26 cellular contexts compared by ENCODE assay signal in the genomic region with DNA sequence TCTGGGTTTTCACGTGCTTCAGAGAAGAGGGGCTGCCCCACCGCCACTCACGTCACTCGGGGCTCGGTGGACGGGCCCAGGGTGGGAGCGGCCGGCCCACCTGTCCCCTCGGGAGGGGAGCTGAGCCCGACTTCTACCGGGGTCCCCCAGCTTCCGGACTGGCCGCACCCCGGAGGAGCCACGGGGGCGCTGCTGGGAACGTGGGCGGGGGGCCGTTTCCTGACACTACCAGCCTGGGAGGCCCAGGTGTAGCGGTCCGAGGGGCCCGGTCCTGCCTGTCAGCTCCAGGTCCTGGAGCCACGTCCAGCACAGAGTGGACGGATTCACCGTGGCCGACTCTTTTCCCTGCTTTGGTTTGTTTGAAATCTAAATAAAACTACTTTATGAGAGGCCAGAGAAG. TPM values are rescaled to one million over a fixed set of nuclear protein-coding genes. Genes with fewer than 3 reads are reported as not detected.
"Had no signal": no experiment of that assay in that cellular context is flagged by ENCODE, and none has a peak within 500 bp of the region (broad histone marks: within the 10 kb centered on the region; RNA-seq: fewer than 3 reads in every experiment).

No MANE protein-coding gene starts in this region.

- H3K4me1 ChIP-seq: colonic mucosa, pancreas, thyroid gland had no signal

- H3K27ac ChIP-seq: colonic mucosa, esophagus squamous epithelium, neutrophil, pancreas, stomach, thyroid gland, vagina had no signal

- DNase-seq: colonic mucosa; effector memory CD4-positive, alpha-beta T cell; erythroblast; esophagus squamous epithelium; foreskin melanocyte; glutamatergic neuron; hypothalamus; immature natural killer cell; islet precursor cell; natural killer cell; stimulated activated CD4-positive, alpha-beta T cell treated with anti-CD3 and anti-CD28 coated beads, Interleukin-12 subunit alpha, Interleukin-12 subunit beta, amount 100 ng/mL, for 4 hours; stimulated activated CD4-positive, alpha-beta T cell treated with anti-CD3 and anti-CD28 coated beads, Interleukin-1b, Interleukin-23, amount 100 ng/mL, for 48 hours; stimulated activated CD4-positive, alpha-beta T cell treated with anti-CD3 and anti-CD28 coated beads, Interleukin-4, amount 100 ng/mL, for 1 hour; stimulated activated CD8-positive, alpha-beta memory T cell treated with anti-CD3 and anti-CD28 coated beads, Interleukin-4, amount 100 ng/mL, for 48 hours; stimulated activated naive CD4-positive, alpha-beta T cell treated with Interleukin-2 at 50 U/mL for 16 hours; stomach; thyroid gland; trophoblast cell had no signal

- H3K9me3 ChIP-seq: colonic mucosa, esophagus squamous epithelium, neutrophil, pancreas, stomach, thyroid gland, vagina had no signal

- ATAC-seq: natural killer cell, sciatic nerve had no signal

- H3K27me3 ChIP-seq: colonic mucosa, esophagus squamous epithelium, pancreas, thyroid gland, vagina had no signal

- FAIRE-seq: pancreas had no signal

- H3K4me3 ChIP-seq: colonic mucosa, esophagus squamous epithelium, lung, pancreas, smooth muscle cell, stomach, thyroid gland, vagina had no signal

- H3K4me2 ChIP-seq: smooth muscle cell had no signal

RNA-seq across cellular contexts. Expression of a gene that starts 2.2 kb away (rescaled TPM):
- total RNA-seq: smooth muscle cell, temporal lobe, vagina had no signal

RNA-seq across cellular contexts. Expression of a gene that starts 45.4 kb away (rescaled TPM):
- total RNA-seq: mononuclear cell, smooth muscle cell had no signal
- polyA plus RNA-seq: smooth muscle cell had no signal
